2 cellular contexts compared by ENCODE assay signal in genomic region chr6:132560087-132560486, GRCh38.
TF ChIP-seq lines count a peak whose summit lies in the region.

No MANE protein-coding gene starts in this region.

TF ChIP-seq in HEK293, 187 proteins besides CTCF, POLR2A, EP300 and RAD21:
- peak; percentile 81 for TF ChIP-seq ZNF146 (tag by site-specific recombination; IDR thresholded peaks at IDR 0.05)

TF ChIP-seq in K562, 482 proteins besides CTCF, POLR2A, EP300 and RAD21:
- peak; percentile 53 for TF ChIP-seq ZNF146 (CRISPR knock-in tag; IDR thresholded peaks at IDR 0.05; ENCODE audit: unreplicated experiment)
